11 cellular contexts compared by ENCODE assay signal in the genomic region with DNA sequence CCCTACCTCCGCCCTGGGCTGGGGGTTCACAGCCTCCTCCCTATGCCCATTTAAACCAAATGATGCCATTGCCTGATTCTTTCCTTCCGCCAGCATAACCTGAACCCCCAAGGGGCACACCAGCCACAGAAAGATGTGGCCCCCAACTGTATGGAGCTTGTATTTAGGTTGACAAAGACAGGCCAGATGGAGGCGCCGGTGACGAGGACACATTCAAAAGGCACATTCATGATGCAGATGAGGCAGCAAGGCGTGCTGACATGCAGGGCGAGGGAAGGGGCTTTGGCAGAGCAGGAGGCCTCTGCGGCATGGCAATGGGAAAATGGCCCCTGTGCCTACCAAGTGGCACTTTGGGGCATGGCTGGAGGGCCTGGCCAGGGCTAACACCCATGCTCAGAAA.
"Had no signal": no experiment of that assay in that cellular context is flagged by ENCODE, and none has a peak within 500 bp of the region (broad histone marks: within the 10 kb centered on the region; RNA-seq: fewer than 3 reads in every experiment).

No MANE protein-coding gene starts in this region.

- DNase-seq: activated CD4-positive, alpha-beta T cell treated with anti-CD3 and anti-CD28 coated beads, Interleukin-2, amount 50 U/mL, for 48 hours; activated CD4-positive, CD25-positive, alpha-beta regulatory T cell treated with anti-CD3 and anti-CD28 coated beads, Interleukin-2, amount 50 U/mL, for 72 hours; activated naive CD4-positive, alpha-beta T cell treated with anti-CD3 and anti-CD28 coated beads for 36 hours; adrenal gland; cortex of kidney; effector memory CD4-positive, alpha-beta T cell; sigmoid colon; stimulated activated naive CD4-positive, alpha-beta T cell treated with Interleukin-2 at 50 U/mL for 16 hours; T-helper 2 cell had no signal

- H3K4me3 Mint-ChIP-seq: activated naive CD4-positive, alpha-beta T cell treated with anti-CD3 and anti-CD28 coated beads for 36 hours; type B pancreatic cell had no signal

- H3K27ac ChIP-seq: adrenal gland, suprapubic skin had no signal

- H3K27ac Mint-ChIP-seq: activated naive CD4-positive, alpha-beta T cell treated with anti-CD3 and anti-CD28 coated beads for 36 hours; type B pancreatic cell had no signal

- H3K9me3 Mint-ChIP-seq: activated naive CD4-positive, alpha-beta T cell treated with anti-CD3 and anti-CD28 coated beads for 36 hours; type B pancreatic cell had no signal

- H3K4me3 ChIP-seq: adrenal gland, sigmoid colon, suprapubic skin had no signal

- H3K9me3 ChIP-seq: adrenal gland, sigmoid colon, suprapubic skin had no signal

- H3K27me3 Mint-ChIP-seq: type B pancreatic cell had no signal

- H3K27me3 ChIP-seq: adrenal gland, sigmoid colon, suprapubic skin had no signal
